In the genomic region with DNA sequence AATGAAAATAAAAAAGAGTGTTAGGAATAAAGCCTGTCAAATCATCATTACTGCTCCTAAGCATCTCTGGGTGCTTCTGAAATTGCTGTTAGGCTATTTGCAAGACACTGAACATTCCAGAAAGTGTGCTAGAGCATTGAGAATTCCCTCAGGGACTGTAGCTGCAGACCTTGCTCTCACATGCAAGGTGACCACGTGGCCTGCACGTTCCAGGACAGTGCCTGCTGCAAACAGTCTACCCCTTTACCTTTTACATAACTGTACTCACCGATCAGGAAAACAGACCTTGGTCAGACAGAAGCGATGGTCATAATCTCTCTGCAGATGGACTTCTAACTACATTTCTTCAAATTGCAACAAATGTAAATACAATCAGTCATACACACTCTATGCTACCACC, we compare ENCODE assay signal across 34 cellular contexts.
"Had no signal": no experiment of that assay in that cellular context is flagged by ENCODE, and none has a peak within 500 bp of the region (broad histone marks: within the 10 kb centered on the region; RNA-seq: fewer than 3 reads in every experiment).

No MANE protein-coding gene starts in this region.

- H3K4me3 ChIP-seq: esophagus muscularis mucosa, gastrocnemius medialis, heart left ventricle had no signal

- H3K4me3 Mint-ChIP-seq: activated B cell treated with CpG ODN at 0.5 μM for 24 hours; activated CD8-positive, alpha-beta T cell treated with anti-CD3 and anti-CD28 coated beads for 36 hours; activated naive CD8-positive, alpha-beta T cell; activated T-cell treated with anti-CD3 and anti-CD28 coated beads, Interleukin-2, amount 50 U/mL, for 4 hours; activated T-helper 17 cell treated with anti-CD3 and anti-CD28 coated beads, Interleukin-2, amount 50 U/mL, for 72 hours; effector memory CD8-positive, alpha-beta T cell; T-helper 1 cell treated with Interleukin-12 subunit alpha and Interleukin-12 subunit beta and Interleukin-4 antibody, amounts not matched to agents 30 μg/mL and 1 μg/mL, for 36 hours; T-helper 2 cell treated with Interferon-gamma antibody and Interleukin-4, amounts not matched to agents 5 μg/mL and 100 μg/mL, for 36 hours had no signal

- H3K9me3 Mint-ChIP-seq: activated B cell treated with CpG ODN at 0.5 μM for 24 hours; activated CD8-positive, alpha-beta T cell treated with anti-CD3 and anti-CD28 coated beads for 36 hours; activated T-cell treated with anti-CD3 and anti-CD28 coated beads, Interleukin-2, amount 50 U/mL, for 4 hours; activated T-helper 17 cell treated with anti-CD3 and anti-CD28 coated beads, Interleukin-2, amount 50 U/mL, for 72 hours; effector memory CD8-positive, alpha-beta T cell; T-helper 1 cell treated with Interleukin-12 subunit alpha and Interleukin-12 subunit beta and Interleukin-4 antibody, amounts not matched to agents 30 μg/mL and 1 μg/mL, for 36 hours; T-helper 2 cell treated with Interferon-gamma antibody and Interleukin-4, amounts not matched to agents 5 μg/mL and 100 μg/mL, for 36 hours had no signal

- DNase-seq: activated B cell treated with CpG ODN at 0.5 μM for 24 hours; activated CD4-positive, alpha-beta T cell treated with anti-CD3 and anti-CD28 coated beads for 48 hours; activated CD4-positive, alpha-beta T cell treated with anti-CD3 and anti-CD28 coated beads, Interleukin-2, amount 50 U/mL, for 1 hour; activated CD4-positive, alpha-beta T cell treated with anti-CD3 and anti-CD28 coated beads, Interleukin-2, amount 50 U/mL, for 48 hours; activated CD8-positive, alpha-beta memory T cell treated with anti-CD3 and anti-CD28 coated beads for 24 hours; activated CD8-positive, alpha-beta T cell treated with anti-CD3 and anti-CD28 coated beads for 36 hours; activated effector memory CD4-positive, alpha-beta T cell treated with Interleukin-2 at 50 U/mL for 16 hours; activated gamma-delta T cell treated with Interleukin-2 at 50 U/mL for 16 hours; activated naive CD4-positive, alpha-beta T cell treated with anti-CD3 and anti-CD28 coated beads, Interleukin-2, amount 50 U/mL, for 16 hours; activated naive CD4-positive, alpha-beta T cell treated with Interleukin-2 at 50 U/mL for 16 hours; activated T-cell treated with anti-CD3 and anti-CD28 coated beads, Interleukin-2, amount 50 U/mL, for 4 hours; amniotic stem cell; anterior cingulate cortex; brain microvascular endothelial cell; caudate nucleus; cortex of kidney; dermis blood vessel endothelial cell; effector CD4-positive, alpha-beta T cell; effector memory CD8-positive, alpha-beta T cell; erythroblast; foreskin keratinocyte; gastrocnemius medialis; glutamatergic neuron; heart left ventricle; T1000; WERI-Rb-1 had no signal

- H3K36me3 ChIP-seq: brain microvascular endothelial cell, esophagus muscularis mucosa, gastrocnemius medialis, heart left ventricle, WERI-Rb-1 had no signal

- H3K27me3 ChIP-seq: brain microvascular endothelial cell, esophagus muscularis mucosa, foreskin keratinocyte, gastrocnemius medialis, heart left ventricle had no signal

- H3K4me1 Mint-ChIP-seq: activated T-helper 17 cell treated with anti-CD3 and anti-CD28 coated beads, Interleukin-2, amount 50 U/mL, for 72 hours had no signal

- H3K27ac ChIP-seq: brain microvascular endothelial cell, esophagus muscularis mucosa, foreskin keratinocyte, gastrocnemius medialis, heart left ventricle, WERI-Rb-1 had no signal

- ATAC-seq: activated CD4-positive, CD25-positive, alpha-beta regulatory T cell treated with anti-CD3 and anti-CD28 coated beads, Interleukin-2, amount 50 U/mL, for 24 hours; activated CD8-positive, alpha-beta T cell treated with anti-CD3 and anti-CD28 coated beads for 36 hours; activated T-cell treated with anti-CD3 and anti-CD28 coated beads, Interleukin-2, amount 50 U/mL, for 4 hours; activated T-helper 17 cell treated with anti-CD3 and anti-CD28 coated beads, Interleukin-2, amount 50 U/mL, for 72 hours; effector memory CD8-positive, alpha-beta T cell; foreskin keratinocyte; gastrocnemius medialis; heart left ventricle had no signal

- H3K36me3 Mint-ChIP-seq: activated naive CD8-positive, alpha-beta T cell had no signal

- FAIRE-seq: astrocyte, colon had no signal

- H3K9me3 ChIP-seq: esophagus muscularis mucosa, gastrocnemius medialis, heart left ventricle had no signal

- H3K27ac Mint-ChIP-seq: activated B cell treated with CpG ODN at 0.5 μM for 24 hours; activated CD8-positive, alpha-beta T cell treated with anti-CD3 and anti-CD28 coated beads for 36 hours; activated naive CD8-positive, alpha-beta T cell; activated T-helper 17 cell treated with anti-CD3 and anti-CD28 coated beads, Interleukin-2, amount 50 U/mL, for 72 hours; effector memory CD8-positive, alpha-beta T cell; T-helper 1 cell treated with Interleukin-12 subunit alpha and Interleukin-12 subunit beta and Interleukin-4 antibody, amounts not matched to agents 30 μg/mL and 1 μg/mL, for 36 hours; T-helper 2 cell treated with Interferon-gamma antibody and Interleukin-4, amounts not matched to agents 5 μg/mL and 100 μg/mL, for 36 hours had no signal
